9 cellular contexts compared by ENCODE assay signal in genomic region chr2:219460424-219460926, GRCh38. TPM values are rescaled to one million over a fixed set of nuclear protein-coding genes. Genes with fewer than 3 reads are reported as not detected.
A peak's percentile ranks its signal among the peaks of the same experiment; 100 is the strongest.
DNase-seq lines count a peak whose midpoint lies in the region; ATAC-seq and TF ChIP-seq lines count a peak whose summit lies in the region.
"Had no signal": no experiment of that assay in that cellular context is flagged by ENCODE, and none has a peak within 500 bp of the region (broad histone marks: within the 10 kb centered on the region; RNA-seq: fewer than 3 reads in every experiment).

No MANE protein-coding gene starts in this region.

- H3K4me1 ChIP-seq in HUES6 (ENCODE audit: control insufficient read depth, insufficient read depth, low read length) (peaks cover 39% of the 10 kb centered on the region), smooth muscle cell (ENCODE audit: low read depth) (peaks cover 20% of the 10 kb centered on the region)

- peaks cover 11% of the 10 kb centered on the region for H3K36me3 ChIP-seq in HUES6 (ENCODE audit: control insufficient read depth, insufficient read depth, low read length)
- H3K36me3 ChIP-seq in smooth muscle cell (ENCODE audit: low read depth): no peaks in the 10 kb centered on the region

- H3K4me3 ChIP-seq in HUES6 (ENCODE audit: low read depth, low read length) (peak overlapping the region; percentile 14; the same call in 1 of the 2 replicates), smooth muscle cell (no peak overlapping the region)

- H3K79me2 ChIP-seq in smooth muscle cell (ENCODE audit: low read depth): no peaks in the 10 kb centered on the region

- H3K27me3 ChIP-seq in HUES6 (ENCODE audit: control insufficient read depth, insufficient read depth, low read length): no peaks in the 10 kb centered on the region
- H3K27me3 ChIP-seq in smooth muscle cell (ENCODE audit: low read depth): no peaks in the 10 kb centered on the region

- ATAC-seq in HG02798 (IDR thresholded peaks at IDR 0.05; ENCODE audit: poor library complexity, unreplicated experiment): no peak

- H2AFZ ChIP-seq in smooth muscle cell (ENCODE audit: low read depth): no peak overlapping the region

- peaks cover 30% of the 10 kb centered on the region for H3K36me3 Mint-ChIP-seq in brain

- no peaks in the 10 kb centered on the region for H3K9me3 ChIP-seq in HUES6 (ENCODE audit: control insufficient read depth, insufficient read depth, low read depth, low read length)
- H3K9me3 ChIP-seq in smooth muscle cell (replicated peaks; ENCODE audit: low read depth): no peaks in the 10 kb centered on the region

- H3K4me1 Mint-ChIP-seq in brain: peaks cover 31% of the 10 kb centered on the region

- H3K9ac ChIP-seq in HUES6 (ENCODE audit: low read length) (peak overlapping the region; percentile 2), smooth muscle cell (ENCODE audit: low read depth) (no peak overlapping the region)

- H3K27ac ChIP-seq in HUES6 (ENCODE audit: low read depth, low read length): no peak overlapping the region
- H3K27ac ChIP-seq in smooth muscle cell (ENCODE audit: low read depth): no peak overlapping the region

- H4K20me1 ChIP-seq in smooth muscle cell (ENCODE audit: low read depth): peaks cover 4% of the 10 kb centered on the region

- peak overlapping the region; percentile 92 to 98 (median 93) for H3K27ac Mint-ChIP-seq in brain
- H3K27ac Mint-ChIP-seq: stimulated activated naive CD8-positive, alpha-beta T cell treated with anti-CD3 and anti-CD28 coated beads, Interleukin-15, Interleukin-2, amounts not matched to agents 100 ng/mL and 50 ng/mL, for 24 hours had no signal

- no peak for TF ChIP-seq CTCF in brain (conservative IDR thresholded peaks at IDR 0.05)
- TF ChIP-seq CTCF in smooth muscle cell (IDR thresholded peaks at IDR 0.05; ENCODE audit: borderline replicate concordance, insufficient read depth, poor library complexity, severe bottlenecking): no peak

- no peaks in the 10 kb centered on the region for H3K27me3 Mint-ChIP-seq in brain
- H3K27me3 Mint-ChIP-seq: stimulated activated naive CD8-positive, alpha-beta T cell treated with anti-CD3 and anti-CD28 coated beads, Interleukin-15, Interleukin-2, amounts not matched to agents 100 ng/mL and 50 ng/mL, for 24 hours had no signal

- DNase-seq in islet precursor cell (peak; percentile 98), smooth muscle cell (lab: John Stamatoyannopoulos, UW; ENCODE audit: unreplicated experiment) (peak; percentile 64), SHP77 treated with DMSO at 0.1 percent for 48 hours (lab: John Stamatoyannopoulos, UW) (no peak)
- no peak for DNase-seq in activated T-cell treated with anti-CD3 and anti-CD28 coated beads, Interleukin-2, amount 50 U/mL, for 1 hour
- DNase-seq in NK-92 treated with Interleukin-12 subunit alpha and Interleukin-12 subunit beta, amount 100 ng/mL, for 24 hours (lab: John Stamatoyannopoulos, UW): no peak

- H3F3A ChIP-seq in smooth muscle cell (ENCODE audit: low read depth): no peaks in the 10 kb centered on the region

- no peaks in the 10 kb centered on the region for H3K9me3 Mint-ChIP-seq in brain
- H3K9me3 Mint-ChIP-seq: stimulated activated naive CD8-positive, alpha-beta T cell treated with anti-CD3 and anti-CD28 coated beads, Interleukin-15, Interleukin-2, amounts not matched to agents 100 ng/mL and 50 ng/mL, for 24 hours had no signal

- H3K4me3 Mint-ChIP-seq in brain: peak overlapping the region; percentile 18 to 74 (median 58)
- H3K4me3 Mint-ChIP-seq: stimulated activated naive CD8-positive, alpha-beta T cell treated with anti-CD3 and anti-CD28 coated beads, Interleukin-15, Interleukin-2, amounts not matched to agents 100 ng/mL and 50 ng/mL, for 24 hours had no signal

- H3K4me2 ChIP-seq in smooth muscle cell: peak overlapping the region; percentile 80

- WGBS in smooth muscle cell (ENCODE audit: low lambda C conversion rate): 8% methylated on average over 11 of the region's 18 CpGs

RNA-seq across cellular contexts. Expression of gene SPEG, which starts 25.8 kb away (rescaled TPM):
- polyA plus RNA-seq in brain (ENCODE audit: insufficient read depth, low read depth, low replicate concordance) (26.3 TPM), smooth muscle cell (37.8 and 40.5 TPM in 2 replicates)
- total RNA-seq in smooth muscle cell: 14.9 and 38.8 TPM in 2 replicates

RNA-seq across cellular contexts. Expression of gene GMPPA, which starts 38.2 kb away (rescaled TPM):
- polyA plus RNA-seq in brain (ENCODE audit: insufficient read depth, low read depth, low replicate concordance) (22.0 TPM), smooth muscle cell (77.8 and 81.7 TPM in 2 replicates)
- total RNA-seq in smooth muscle cell: 52.2 and 59.3 TPM in 2 replicates

RNA-seq across cellular contexts. Expression of gene DES, which starts 42.3 kb away (rescaled TPM):
- polyA plus RNA-seq in brain (ENCODE audit: insufficient read depth, low read depth, low replicate concordance) (9.7 TPM), smooth muscle cell (106 and 109 TPM in 2 replicates)
- total RNA-seq in smooth muscle cell: 103 and 127 TPM in 2 replicates

RNA-seq across cellular contexts. Expression of gene ASIC4, which starts 53.8 kb away (rescaled TPM):
- polyA plus RNA-seq in brain (ENCODE audit: insufficient read depth, low read depth, low replicate concordance): 1.2 TPM
- 0.49 TPM in 1 of 2 replicates, not detected in the other for total RNA-seq in smooth muscle cell
- polyA plus RNA-seq in smooth muscle cell: 0.32 and 1.7 TPM in 2 replicates

Comparison
In these comparisons a context has a peak if more than half of its experiments do, and no peak if none do; other contexts are left out.
1. DNase-seq: peak in islet precursor cell (single experiment) and smooth muscle cell (single experiment); none in activated T-cell treated with anti-CD3 and anti-CD28 coated beads, Interleukin-2, amount 50 U/mL, for 1 hour (single experiment), NK-92 treated with Interleukin-12 subunit alpha and Interleukin-12 subunit beta, amount 100 ng/mL, for 24 hours (single experiment) and SHP77 treated with DMSO at 0.1 percent for 48 hours (single experiment).
2. RNA of gene DES, which starts 42.3 kb away (polyA plus RNA-seq): 106 to 109 TPM in smooth muscle cell; 9.7 TPM in brain (single experiment); every median in the first group is over 10 times any median in the second.